ENCODE assay signal across 10 cellular contexts in genomic region chr12:64695550-64695949, GRCh38.
DNase-seq lines count a peak whose midpoint lies in the region; ATAC-seq and TF ChIP-seq lines count a peak whose summit lies in the region.
"Had no signal": no experiment of that assay in that cellular context is flagged by ENCODE, and none has a peak within 500 bp of the region (broad histone marks: within the 10 kb centered on the region; RNA-seq: fewer than 3 reads in every experiment).

No MANE protein-coding gene starts in this region.

- in situ Hi-C loops in transverse colon (cut with MboI; ENCODE audit: low pct_ligation_motif_present in 1 of 4, low pct_unique_long_range_greater_than_20kb in 1 of 4, low sequenced_read_pairs in 3 of 4): loop anchor here in 2 of 4 donors (10.0 kb wide), 2 partner anchors 91 to 141 kb away; no protein-coding TSS in a partner anchor

- no peaks in the 10 kb centered on the region for H3K9me3 Mint-ChIP-seq in activated naive CD4-positive, alpha-beta T cell treated with anti-CD3 and anti-CD28 coated beads for 36 hours
- no peaks in the 10 kb centered on the region for H3K9me3 Mint-ChIP-seq in activated naive CD4-positive, alpha-beta T cell treated with anti-CD3 and anti-CD28 coated beads, Interleukin-2, amount 50 U/mL, for 72 hours
- H3K9me3 Mint-ChIP-seq in activated B cell treated with CpG ODN at 0.5 μM for 24 hours (no peaks in the 10 kb centered on the region), memory B cell (no peaks in the 10 kb centered on the region)

- H3K4me1 Mint-ChIP-seq in activated naive CD4-positive, alpha-beta T cell treated with anti-CD3 and anti-CD28 coated beads for 36 hours (ENCODE audit: low read depth): peaks cover 69% of the 10 kb centered on the region
- H3K4me1 Mint-ChIP-seq in activated B cell treated with CpG ODN at 0.5 μM for 24 hours (peaks cover 23% of the 10 kb centered on the region), memory B cell (peaks cover 26% of the 10 kb centered on the region)

- no peak for ATAC-seq in activated naive CD4-positive, alpha-beta T cell treated with anti-CD3 and anti-CD28 coated beads, Interleukin-2, amount 50 U/mL, for 72 hours
- ATAC-seq in activated B cell treated with CpG ODN at 0.5 μM for 24 hours (ENCODE audit: low read depth) (no peak), memory B cell (ENCODE audit: low read depth) (no peak), SK-N-SH treated with all-trans-retinoic acid at 6 μM for 48 hours (no peak)

- TF ChIP-seq POLR2A in transverse colon (IDR thresholded peaks at IDR 0.05): no peak

- H3K4me1 ChIP-seq in transverse colon: peaks cover 0 to 55% (median 13%) of the 10 kb centered on the region in 4 donors
- H3K4me1 ChIP-seq: colonic mucosa had no signal

- no peak overlapping the region for H3K4me3 Mint-ChIP-seq in activated naive CD4-positive, alpha-beta T cell treated with anti-CD3 and anti-CD28 coated beads for 36 hours
- H3K4me3 Mint-ChIP-seq in activated B cell treated with CpG ODN at 0.5 μM for 24 hours (no peak overlapping the region), memory B cell (no peak overlapping the region)

- H3K9me3 ChIP-seq in transverse colon: no peaks in the 10 kb centered on the region
- H3K9me3 ChIP-seq: colonic mucosa had no signal

- TF ChIP-seq CTCF in activated B cell treated with CpG ODN at 0.5 μM for 24 hours (IDR thresholded peaks at IDR 0.05): no peak
- no peak for TF ChIP-seq CTCF in transverse colon (IDR thresholded peaks at IDR 0.05)

- H3K27me3 ChIP-seq in transverse colon: no peaks in the 10 kb centered on the region
- H3K27me3 ChIP-seq: colonic mucosa had no signal

- H3K27ac Mint-ChIP-seq in activated naive CD4-positive, alpha-beta T cell treated with anti-CD3 and anti-CD28 coated beads for 36 hours: peak overlapping the region; percentile 43
- peak overlapping the region in 1 of 2 donors; percentile 32 for H3K27ac Mint-ChIP-seq in activated naive CD4-positive, alpha-beta T cell treated with anti-CD3 and anti-CD28 coated beads, Interleukin-2, amount 50 U/mL, for 72 hours
- H3K27ac Mint-ChIP-seq in activated B cell treated with CpG ODN at 0.5 μM for 24 hours: peak overlapping the region; percentile 15
- H3K27ac Mint-ChIP-seq in memory B cell: peak overlapping the region; percentile 93

- POLR2A ChIA-PET in activated B cell treated with CpG ODN at 0.5 μM for 24 hours (lab: Charles Lee): interaction anchor here (0.6 to 1.1 kb wide), 4 partner anchors 58 to 146 kb away, joined by 3 to 5 read pairs (median 4); no protein-coding TSS in a partner anchor

- H3K27me3 Mint-ChIP-seq in activated naive CD4-positive, alpha-beta T cell treated with anti-CD3 and anti-CD28 coated beads for 36 hours (ENCODE audit: low read depth): no peaks in the 10 kb centered on the region
- H3K27me3 Mint-ChIP-seq in activated B cell treated with CpG ODN at 0.5 μM for 24 hours (no peaks in the 10 kb centered on the region), memory B cell (no peaks in the 10 kb centered on the region)

- peaks cover 0 to 5% (median 0%) of the 10 kb centered on the region in 4 donors for H3K36me3 ChIP-seq in transverse colon
- H3K36me3 ChIP-seq: colonic mucosa had no signal

- intact Hi-C loops in activated naive CD4-positive, alpha-beta T cell treated with anti-CD3 and anti-CD28 coated beads for 36 hours (cut with micrococcal nuclease): loop anchor here (5.0 kb wide), 1 partner anchor 853 kb away; the partner anchor contains the start of gene SRGAP1
- intact Hi-C loops in activated B cell treated with CpG ODN at 0.5 μM for 24 hours (cut with micrococcal nuclease): no loop called here
- intact Hi-C loops in transverse colon (cut with DNase I; ENCODE audit: low total_unique reads): loop anchor here (5.0 kb wide), 2 partner anchors 143 to 253 kb away; no protein-coding TSS in a partner anchor

- CTCF ChIA-PET in activated naive CD4-positive, alpha-beta T cell treated with anti-CD3 and anti-CD28 coated beads for 36 hours (lab: Charles Lee): interaction anchor here (0.6 to 5.5 kb wide), 11 partner anchors 15 to 150 kb away, joined by 3 to 105 read pairs (median 3); no protein-coding TSS in a partner anchor
- CTCF ChIA-PET in activated B cell treated with CpG ODN at 0.5 μM for 24 hours (lab: Charles Lee): interaction anchor here (1.4 to 5.0 kb wide), 3 partner anchors 84 to 148 kb away, joined by 5 to 171 read pairs (median 23); no protein-coding TSS in a partner anchor

- TF ChIP-seq EP300 in transverse colon (IDR thresholded peaks at IDR 0.05; ENCODE audit: low read depth): no peak

- WGBS in transverse colon (ENCODE audit: low coverage in 1 of 2), 2 donors: 62 to 76% methylated on average over 2 to 5 of the region's 5 CpGs

- H3K27ac ChIP-seq in transverse colon: peak overlapping the region in 3 of 4 donors; percentile 16 to 51 (median 27)
- H3K27ac ChIP-seq: colonic mucosa had no signal

- H3K4me3 ChIP-seq in transverse colon: no peak overlapping the region
- H3K4me3 ChIP-seq: colonic mucosa had no signal

- H3K36me3 Mint-ChIP-seq in activated naive CD4-positive, alpha-beta T cell treated with anti-CD3 and anti-CD28 coated beads for 36 hours (ENCODE audit: low read depth): peaks cover 25% of the 10 kb centered on the region
- H3K36me3 Mint-ChIP-seq in activated naive CD4-positive, alpha-beta T cell treated with anti-CD3 and anti-CD28 coated beads, Interleukin-2, amount 50 U/mL, for 72 hours: peaks cover 12 to 15% of the 10 kb centered on the region in 2 donors
- H3K36me3 Mint-ChIP-seq in activated B cell treated with CpG ODN at 0.5 μM for 24 hours (ENCODE audit: low read depth) (peaks cover 72% of the 10 kb centered on the region), memory B cell (peaks cover 39% of the 10 kb centered on the region)

- DNase-seq in activated naive CD4-positive, alpha-beta T cell treated with anti-CD3 and anti-CD28 coated beads for 36 hours: no peak
- no peak for DNase-seq in activated naive CD4-positive, alpha-beta T cell treated with anti-CD3 and anti-CD28 coated beads, Interleukin-2, amount 50 U/mL, for 72 hours (ENCODE audit: low spot score in 2 of 2)
- no peak for DNase-seq in activated B cell treated with CpG ODN at 0.5 μM for 24 hours
- no peak for DNase-seq in memory B cell (ENCODE audit: low spot score in 2 of 2)
- DNase-seq in transverse colon: no peak
- no peak for DNase-seq in NCI-H2171 treated with DMSO at 0.1 percent for 48 hours (lab: John Stamatoyannopoulos, UW)
- DNase-seq in NCI-H510A (lab: John Stamatoyannopoulos, UW): no peak
- DNase-seq: colonic mucosa; stimulated activated CD4-positive, alpha-beta T cell treated with anti-CD3 and anti-CD28 coated beads, Interleukin-1b, Interleukin-23, amount 100 ng/mL, for 48 hours had no signal

TF ChIP-seq in SK-N-SH treated with all-trans-retinoic acid at 6 μM for 48 hours, 23 proteins besides CTCF, POLR2A, EP300 and RAD21:
- TF ChIP-seq, protein P1, sequence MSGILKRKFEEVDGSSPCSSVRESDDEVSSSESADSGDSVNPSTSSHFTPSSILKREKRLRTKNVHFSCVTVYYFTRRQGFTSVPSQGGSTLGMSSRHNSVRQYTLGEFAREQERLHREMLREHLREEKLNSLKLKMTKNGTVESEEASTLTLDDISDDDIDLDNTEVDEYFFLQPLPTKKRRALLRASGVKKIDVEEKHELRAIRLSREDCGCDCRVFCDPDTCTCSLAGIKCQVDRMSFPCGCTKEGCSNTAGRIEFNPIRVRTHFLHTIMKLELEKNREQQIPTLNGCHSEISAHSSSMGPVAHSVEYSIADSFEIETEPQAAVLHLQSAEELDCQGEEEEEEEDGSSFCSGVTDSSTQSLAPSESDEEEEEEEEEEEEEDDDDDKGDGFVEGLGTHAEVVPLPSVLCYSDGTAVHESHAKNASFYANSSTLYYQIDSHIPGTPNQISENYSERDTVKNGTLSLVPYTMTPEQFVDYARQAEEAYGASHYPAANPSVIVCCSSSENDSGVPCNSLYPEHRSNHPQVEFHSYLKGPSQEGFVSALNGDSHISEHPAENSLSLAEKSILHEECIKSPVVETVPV (CRISPR knock-in tag; IDR thresholded peaks at IDR 0.05): no peak
- TF ChIP-seq ZNF70 (CRISPR knock-in tag; IDR thresholded peaks at IDR 0.05): no peak
- TF ChIP-seq, protein P2, sequence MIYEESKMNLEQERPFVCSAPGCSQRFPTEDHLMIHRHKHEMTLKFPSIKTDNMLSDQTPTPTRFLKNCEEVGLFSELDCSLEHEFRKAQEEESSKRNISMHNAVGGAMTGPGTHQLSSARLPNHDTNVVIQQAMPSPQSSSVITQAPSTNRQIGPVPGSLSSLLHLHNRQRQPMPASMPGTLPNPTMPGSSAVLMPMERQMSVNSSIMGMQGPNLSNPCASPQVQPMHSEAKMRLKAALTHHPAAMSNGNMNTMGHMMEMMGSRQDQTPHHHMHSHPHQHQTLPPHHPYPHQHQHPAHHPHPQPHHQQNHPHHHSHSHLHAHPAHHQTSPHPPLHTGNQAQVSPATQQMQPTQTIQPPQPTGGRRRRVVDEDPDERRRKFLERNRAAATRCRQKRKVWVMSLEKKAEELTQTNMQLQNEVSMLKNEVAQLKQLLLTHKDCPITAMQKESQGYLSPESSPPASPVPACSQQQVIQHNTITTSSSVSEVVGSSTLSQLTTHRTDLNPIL (CRISPR knock-in tag; IDR thresholded peaks at IDR 0.05; ENCODE audit: low read depth): no peak
